ENCODE assay signal across 7 cellular contexts in genomic region chrX:12950851-12951589, GRCh38. TPM values are rescaled to one million over a fixed set of nuclear protein-coding genes. Genes with fewer than 3 reads are reported as not detected.
A peak's percentile ranks its signal among the peaks of the same experiment; 100 is the strongest.
DNase-seq lines count a peak whose midpoint lies in the region; ATAC-seq and TF ChIP-seq lines count a peak whose summit lies in the region.

No MANE protein-coding gene starts in this region.

- no peaks in the 10 kb centered on the region for H3K27me3 ChIP-seq in cardiac muscle cell

- H3K27me3 Mint-ChIP-seq in activated T-helper 2 cell treated with anti-CD3 and anti-CD28 coated beads, Interferon-gamma antibody, Interleukin-2, Interleukin-4, amounts not matched to agents 10 μg/mL and 5 μg/mL and 100 μg/mL, durations not matched to agents 14 hours and 24 hours and 36 hours (ENCODE audit: low read depth): no peaks in the 10 kb centered on the region

- H3K4me1 ChIP-seq in cardiac muscle cell (ENCODE audit: low read depth): no peaks in the 10 kb centered on the region

- TF ChIP-seq CTCF in cardiac muscle cell (IDR thresholded peaks at IDR 0.05; ENCODE audit: low read depth, low read length): peak; percentile 27

- DNase-seq in NOMO-1 treated with dmso at 0.1 percent for 144 hours (lab: John Stamatoyannopoulos, UW; ENCODE audit: unreplicated experiment): peak; percentile 94
- peak; percentile 72 for DNase-seq in activated T-helper 2 cell treated with anti-CD3 and anti-CD28 coated beads, Interferon-gamma antibody, Interleukin-2, Interleukin-4, amounts not matched to agents 10 μg/mL and 5 μg/mL and 100 μg/mL, durations not matched to agents 14 hours and 24 hours and 36 hours (ENCODE audit: low spot score)
- peak; percentile 29 to 55 for DNase-seq in cardiac muscle cell (ENCODE audit: low read depth in 1 of 2, low spot score in 1 of 2)
- DNase-seq in stimulated activated CD4-positive, alpha-beta T cell treated with anti-CD3 and anti-CD28 coated beads, Interleukin-1b, Interleukin-23, amount 100 ng/mL, for 48 hours: peak; percentile 76
- DNase-seq in OCI-M2 (lab: John Stamatoyannopoulos, UW; ENCODE audit: unreplicated experiment): no peak

- no peak overlapping the region for H3K27ac ChIP-seq in cardiac muscle cell

- intact Hi-C loops in activated T-helper 2 cell treated with anti-CD3 and anti-CD28 coated beads, Interferon-gamma antibody, Interleukin-2, Interleukin-4, amounts not matched to agents 10 μg/mL and 5 μg/mL and 100 μg/mL, durations not matched to agents 14 hours and 24 hours and 36 hours (cut with micrococcal nuclease): loop anchor here (1.0 to 10.0 kb wide), 8 partner anchors 19 to 1078 kb away; partner anchors contain the start of genes GEMIN8, OFD1, TCEANC and TRAPPC2

- H3K4me3 ChIP-seq in cardiac muscle cell: no peak overlapping the region

- peak overlapping the region; percentile 81 for H3K4me3 Mint-ChIP-seq in activated T-helper 2 cell treated with anti-CD3 and anti-CD28 coated beads, Interferon-gamma antibody, Interleukin-2, Interleukin-4, amounts not matched to agents 10 μg/mL and 5 μg/mL and 100 μg/mL, durations not matched to agents 14 hours and 24 hours and 36 hours (ENCODE audit: low read depth)

- no peaks in the 10 kb centered on the region for H3K36me3 ChIP-seq in cardiac muscle cell

- peaks cover 81% of the 10 kb centered on the region for H3K4me1 Mint-ChIP-seq in activated T-helper 2 cell treated with anti-CD3 and anti-CD28 coated beads, Interferon-gamma antibody, Interleukin-2, Interleukin-4, amounts not matched to agents 10 μg/mL and 5 μg/mL and 100 μg/mL, durations not matched to agents 14 hours and 24 hours and 36 hours (ENCODE audit: low read depth)

- no peaks in the 10 kb centered on the region for H3K9me3 Mint-ChIP-seq in activated T-helper 2 cell treated with anti-CD3 and anti-CD28 coated beads, Interferon-gamma antibody, Interleukin-2, Interleukin-4, amounts not matched to agents 10 μg/mL and 5 μg/mL and 100 μg/mL, durations not matched to agents 14 hours and 24 hours and 36 hours

- no peaks in the 10 kb centered on the region for H3K36me3 Mint-ChIP-seq in activated T-helper 2 cell treated with anti-CD3 and anti-CD28 coated beads, Interferon-gamma antibody, Interleukin-2, Interleukin-4, amounts not matched to agents 10 μg/mL and 5 μg/mL and 100 μg/mL, durations not matched to agents 14 hours and 24 hours and 36 hours (ENCODE audit: low read depth)

- H3K27ac Mint-ChIP-seq in activated T-helper 2 cell treated with anti-CD3 and anti-CD28 coated beads, Interferon-gamma antibody, Interleukin-2, Interleukin-4, amounts not matched to agents 10 μg/mL and 5 μg/mL and 100 μg/mL, durations not matched to agents 14 hours and 24 hours and 36 hours: peak overlapping the region; percentile 92

- H3K9me3 ChIP-seq in cardiac muscle cell (ENCODE audit: low read depth): no peaks in the 10 kb centered on the region

- ATAC-seq in GM18520 (IDR thresholded peaks at IDR 0.05; ENCODE audit: unreplicated experiment) (peak; percentile 26), HG02588 (IDR thresholded peaks at IDR 0.05; ENCODE audit: unreplicated experiment) (peak; percentile 67)

RNA-seq across cellular contexts. Expression of gene TMSB4X, which starts 23.9 kb away (rescaled TPM):
- total RNA-seq in activated T-helper 2 cell treated with anti-CD3 and anti-CD28 coated beads, Interferon-gamma antibody, Interleukin-2, Interleukin-4, amounts not matched to agents 10 μg/mL and 5 μg/mL and 100 μg/mL, durations not matched to agents 14 hours and 24 hours and 36 hours: 7,759 and 7,983 TPM in 2 replicates
- 144 and 207 TPM in 2 replicates for total RNA-seq in cardiac muscle cell
- polyA plus RNA-seq in cardiac muscle cell: 441 and 543 TPM in 2 replicates

RNA-seq across cellular contexts. Expression of gene TLR8, which starts 44.6 kb away (rescaled TPM):
- total RNA-seq in activated T-helper 2 cell treated with anti-CD3 and anti-CD28 coated beads, Interferon-gamma antibody, Interleukin-2, Interleukin-4, amounts not matched to agents 10 μg/mL and 5 μg/mL and 100 μg/mL, durations not matched to agents 14 hours and 24 hours and 36 hours: not detected in 2 replicates
- total RNA-seq in cardiac muscle cell: not detected in 2 replicates
- polyA plus RNA-seq in cardiac muscle cell: not detected in 2 replicates

Comparison
In these comparisons a context has a peak if more than half of its experiments do, and no peak if none do; other contexts are left out.
1. RNA of gene TMSB4X, which starts 23.9 kb away (total RNA-seq): 7,759 to 7,983 TPM in activated T-helper 2 cell treated with anti-CD3 and anti-CD28 coated beads, Interferon-gamma antibody, Interleukin-2, Interleukin-4, amounts not matched to agents 10 μg/mL and 5 μg/mL and 100 μg/mL, durations not matched to agents 14 hours and 24 hours and 36 hours; 144 to 207 TPM in cardiac muscle cell; every median in the first group is over 10 times any median in the second.